17 cellular contexts compared by ENCODE assay signal in the genomic region with DNA sequence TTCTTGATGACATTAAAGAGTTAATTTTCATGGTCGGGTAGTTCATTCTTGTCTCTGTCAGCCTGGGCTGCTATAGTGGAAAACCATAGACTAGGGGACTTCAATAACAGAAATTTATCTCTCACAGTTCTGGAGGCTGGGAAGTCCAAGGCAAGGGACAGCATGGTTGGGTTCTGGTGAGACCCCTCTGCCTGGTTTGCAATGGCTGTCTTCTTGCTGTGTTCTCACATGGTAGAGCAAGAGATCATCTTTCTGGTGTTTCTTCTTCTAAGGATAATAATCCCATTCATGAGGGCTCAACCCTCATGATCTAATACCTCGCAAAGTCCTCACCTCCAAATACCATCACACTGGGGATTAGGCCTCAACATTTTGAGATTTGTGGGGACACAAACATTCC. TPM values are rescaled to one million over a fixed set of nuclear protein-coding genes. Genes with fewer than 3 reads are reported as not detected.
DNase-seq lines count a peak whose midpoint lies in the region; ATAC-seq lines count a peak whose summit lies in the region.
"Had no signal": no experiment of that assay in that cellular context is flagged by ENCODE, and none has a peak within 500 bp of the region (broad histone marks: within the 10 kb centered on the region; RNA-seq: fewer than 3 reads in every experiment).

No MANE protein-coding gene starts in this region.

- DNase-seq in activated CD4-positive, alpha-beta T cell treated with anti-CD3 and anti-CD28 coated beads, Interleukin-2, amount 10 ng/mL, durations not matched to agents 24 days and 14 days, result peak; percentile 62
- no peak for DNase-seq in activated CD4-positive, alpha-beta T cell treated with anti-CD3 and anti-CD28 coated beads, Interleukin-2, amount 50 U/mL, for 1 hour
- DNase-seq in activated T-helper 1 cell treated with anti-CD3 and anti-CD28 coated beads, Interleukin-12 subunit alpha, Interleukin-12 subunit beta, Interleukin-2, Interleukin-4 antibody, amounts not matched to agents 30 ng/mL and 10 ng/mL and 1 ng/mL, durations not matched to agents 14 hours and 24 hours and 36 hours (ENCODE audit: low spot score), result no peak
- DNase-seq in natural killer cell treated with Interleukin-12 subunit alpha and Interleukin-12 subunit beta and Interleukin-15 and Interleukin-18, amount 100 ng/mL, for 72 hours (ENCODE audit: low spot score), result no peak
- DNase-seq in Kasumi-1 (lab: John Stamatoyannopoulos, UW) (no peak), AML-193 (lab: John Stamatoyannopoulos, UW) (no peak)
- DNase-seq in stimulated activated CD4-positive, alpha-beta T cell treated with anti-CD3 and anti-CD28 coated beads, Interleukin-15, amount 100 ng/mL, for 24 hours, result no peak
- DNase-seq: anterior cingulate cortex, kidney, mammary epithelial cell, NCI-H2227 treated with DMSO at 0.1 percent for 48 hours, psoas muscle had no signal

- peak overlapping the region; percentile 89 for H3K27ac Mint-ChIP-seq in activated CD4-positive, alpha-beta T cell treated with anti-CD3 and anti-CD28 coated beads, Interleukin-2, amount 10 ng/mL, durations not matched to agents 24 days and 14 days
- peak overlapping the region; percentile 72 to 91 (median 83) for H3K27ac Mint-ChIP-seq in IgD-negative memory B cell
- peak overlapping the region; percentile 94 for H3K27ac Mint-ChIP-seq in activated T-helper 1 cell treated with anti-CD3 and anti-CD28 coated beads, Interleukin-12 subunit alpha, Interleukin-12 subunit beta, Interleukin-2, Interleukin-4 antibody, amounts not matched to agents 30 ng/mL and 10 ng/mL and 1 ng/mL, durations not matched to agents 14 hours and 24 hours and 36 hours
- H3K27ac Mint-ChIP-seq in natural killer cell treated with Interleukin-12 subunit alpha and Interleukin-12 subunit beta and Interleukin-15 and Interleukin-18, amount 100 ng/mL, for 72 hours, result peak overlapping the region; percentile 82 to 87

- no peak for ATAC-seq in natural killer cell treated with Interleukin-12 subunit alpha and Interleukin-12 subunit beta and Interleukin-15 and Interleukin-18, amount 100 ng/mL, for 72 hours
- ATAC-seq: psoas muscle had no signal

- intact Hi-C loops in activated CD4-positive, alpha-beta T cell treated with anti-CD3 and anti-CD28 coated beads, Interleukin-2, amount 10 ng/mL, durations not matched to agents 24 days and 14 days (cut with micrococcal nuclease), result no loop called here
- intact Hi-C loops in activated T-helper 1 cell treated with anti-CD3 and anti-CD28 coated beads, Interleukin-12 subunit alpha, Interleukin-12 subunit beta, Interleukin-2, Interleukin-4 antibody, amounts not matched to agents 30 ng/mL and 10 ng/mL and 1 ng/mL, durations not matched to agents 14 hours and 24 hours and 36 hours (cut with micrococcal nuclease), result no loop called here

- H3K4me3 Mint-ChIP-seq in activated CD4-positive, alpha-beta T cell treated with anti-CD3 and anti-CD28 coated beads, Interleukin-2, amount 10 ng/mL, durations not matched to agents 24 days and 14 days, result peak overlapping the region; percentile 79
- peak overlapping the region in 2 of 4 donors; percentile 34 to 59 for H3K4me3 Mint-ChIP-seq in IgD-negative memory B cell
- peak overlapping the region; percentile 51 for H3K4me3 Mint-ChIP-seq in activated T-helper 1 cell treated with anti-CD3 and anti-CD28 coated beads, Interleukin-12 subunit alpha, Interleukin-12 subunit beta, Interleukin-2, Interleukin-4 antibody, amounts not matched to agents 30 ng/mL and 10 ng/mL and 1 ng/mL, durations not matched to agents 14 hours and 24 hours and 36 hours
- H3K4me3 Mint-ChIP-seq in natural killer cell treated with Interleukin-12 subunit alpha and Interleukin-12 subunit beta and Interleukin-15 and Interleukin-18, amount 100 ng/mL, for 72 hours, result peak overlapping the region; percentile 54
- H3K4me3 Mint-ChIP-seq: neural crest cell had no signal

- peaks cover 65% of the 10 kb centered on the region for H3K36me3 Mint-ChIP-seq in activated CD4-positive, alpha-beta T cell treated with anti-CD3 and anti-CD28 coated beads, Interleukin-2, amount 10 ng/mL, durations not matched to agents 24 days and 14 days (ENCODE audit: low read depth)
- peaks cover 13% of the 10 kb centered on the region for H3K36me3 Mint-ChIP-seq in IgD-negative memory B cell
- peaks cover 59% of the 10 kb centered on the region for H3K36me3 Mint-ChIP-seq in activated T-helper 1 cell treated with anti-CD3 and anti-CD28 coated beads, Interleukin-12 subunit alpha, Interleukin-12 subunit beta, Interleukin-2, Interleukin-4 antibody, amounts not matched to agents 30 ng/mL and 10 ng/mL and 1 ng/mL, durations not matched to agents 14 hours and 24 hours and 36 hours (ENCODE audit: low read depth)
- peaks cover 35% of the 10 kb centered on the region for H3K36me3 Mint-ChIP-seq in natural killer cell treated with Interleukin-12 subunit alpha and Interleukin-12 subunit beta and Interleukin-15 and Interleukin-18, amount 100 ng/mL, for 72 hours

- peaks cover 69% of the 10 kb centered on the region for H3K4me1 Mint-ChIP-seq in activated CD4-positive, alpha-beta T cell treated with anti-CD3 and anti-CD28 coated beads, Interleukin-2, amount 10 ng/mL, durations not matched to agents 24 days and 14 days
- H3K4me1 Mint-ChIP-seq in IgD-negative memory B cell, result peaks cover 43 to 56% (median 51%) of the 10 kb centered on the region in 3 donors
- H3K4me1 Mint-ChIP-seq in activated T-helper 1 cell treated with anti-CD3 and anti-CD28 coated beads, Interleukin-12 subunit alpha, Interleukin-12 subunit beta, Interleukin-2, Interleukin-4 antibody, amounts not matched to agents 30 ng/mL and 10 ng/mL and 1 ng/mL, durations not matched to agents 14 hours and 24 hours and 36 hours (ENCODE audit: low read depth), result peaks cover 77% of the 10 kb centered on the region
- H3K4me1 Mint-ChIP-seq in natural killer cell treated with Interleukin-12 subunit alpha and Interleukin-12 subunit beta and Interleukin-15 and Interleukin-18, amount 100 ng/mL, for 72 hours (ENCODE audit: low read depth in 2 of 2), result peaks cover 62 to 75% of the 10 kb centered on the region in 2 donors

- peaks cover 4% of the 10 kb centered on the region for H3K9me3 Mint-ChIP-seq in activated CD4-positive, alpha-beta T cell treated with anti-CD3 and anti-CD28 coated beads, Interleukin-2, amount 10 ng/mL, durations not matched to agents 24 days and 14 days
- peaks cover 0 to 3% (median 2%) of the 10 kb centered on the region in 3 donors for H3K9me3 Mint-ChIP-seq in IgD-negative memory B cell
- H3K9me3 Mint-ChIP-seq in activated T-helper 1 cell treated with anti-CD3 and anti-CD28 coated beads, Interleukin-12 subunit alpha, Interleukin-12 subunit beta, Interleukin-2, Interleukin-4 antibody, amounts not matched to agents 30 ng/mL and 10 ng/mL and 1 ng/mL, durations not matched to agents 14 hours and 24 hours and 36 hours, result peaks cover 5% of the 10 kb centered on the region
- H3K9me3 Mint-ChIP-seq in natural killer cell treated with Interleukin-12 subunit alpha and Interleukin-12 subunit beta and Interleukin-15 and Interleukin-18, amount 100 ng/mL, for 72 hours, result no peaks in the 10 kb centered on the region

- H3K27me3 Mint-ChIP-seq in activated CD4-positive, alpha-beta T cell treated with anti-CD3 and anti-CD28 coated beads, Interleukin-2, amount 10 ng/mL, durations not matched to agents 24 days and 14 days, result no peaks in the 10 kb centered on the region
- no peaks in the 10 kb centered on the region for H3K27me3 Mint-ChIP-seq in IgD-negative memory B cell
- no peaks in the 10 kb centered on the region for H3K27me3 Mint-ChIP-seq in activated T-helper 1 cell treated with anti-CD3 and anti-CD28 coated beads, Interleukin-12 subunit alpha, Interleukin-12 subunit beta, Interleukin-2, Interleukin-4 antibody, amounts not matched to agents 30 ng/mL and 10 ng/mL and 1 ng/mL, durations not matched to agents 14 hours and 24 hours and 36 hours (ENCODE audit: insufficient read depth)
- no peaks in the 10 kb centered on the region for H3K27me3 Mint-ChIP-seq in natural killer cell treated with Interleukin-12 subunit alpha and Interleukin-12 subunit beta and Interleukin-15 and Interleukin-18, amount 100 ng/mL, for 72 hours

RNA-seq across cellular contexts. Expression of gene RHOH, which starts 50.1 kb away (rescaled TPM):
- total RNA-seq in activated CD4-positive, alpha-beta T cell treated with anti-CD3 and anti-CD28 coated beads, Interleukin-2, amount 10 ng/mL, durations not matched to agents 24 days and 14 days, result 98.1 and 107 TPM in 2 replicates
- polyA plus RNA-seq in IgD-negative memory B cell, result 255 TPM
- 105 and 111 TPM in 2 replicates for total RNA-seq in activated T-helper 1 cell treated with anti-CD3 and anti-CD28 coated beads, Interleukin-12 subunit alpha, Interleukin-12 subunit beta, Interleukin-2, Interleukin-4 antibody, amounts not matched to agents 30 ng/mL and 10 ng/mL and 1 ng/mL, durations not matched to agents 14 hours and 24 hours and 36 hours
- total RNA-seq in natural killer cell treated with Interleukin-12 subunit alpha and Interleukin-12 subunit beta and Interleukin-15 and Interleukin-18, amount 100 ng/mL, for 72 hours, result 100 to 1,000 TPM; 140 to 169 TPM
- total RNA-seq: mammary epithelial cell, MCF 10A, RPMI7951, smooth muscle cell had no signal
- polyA plus RNA-seq: mammary epithelial cell had no signal
